In the genomic region with DNA sequence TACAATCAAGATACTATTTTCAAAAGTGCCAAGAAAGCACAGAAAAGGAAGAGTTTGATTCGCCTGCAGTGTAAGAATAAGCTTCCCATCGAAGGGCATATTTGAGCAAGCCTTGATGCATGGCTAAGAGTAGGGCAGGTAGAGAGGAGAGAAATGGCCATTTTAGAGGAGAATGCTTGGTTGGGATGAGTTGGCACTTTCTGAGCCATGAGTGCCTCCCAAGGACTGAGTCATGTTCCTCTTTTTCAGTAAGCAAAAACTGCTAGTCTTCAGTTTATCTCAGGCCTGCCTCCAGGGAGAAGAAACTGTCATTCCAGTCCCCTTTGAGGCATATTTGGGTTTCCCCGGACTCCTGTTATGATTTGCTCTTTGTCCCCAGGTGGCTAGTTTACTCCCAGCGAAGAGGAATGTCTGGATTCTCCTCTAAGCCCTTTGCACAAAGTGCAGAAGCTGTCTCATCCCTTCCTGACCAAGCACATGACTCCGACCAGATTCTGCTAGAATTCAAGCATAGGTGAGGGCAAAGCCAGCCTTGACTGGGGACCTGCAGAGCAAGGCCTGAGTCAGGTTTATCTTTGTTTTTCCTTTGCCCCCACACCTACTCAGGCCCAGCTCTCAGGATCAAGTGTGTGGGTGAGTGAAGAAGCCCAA, we compare ENCODE assay signal across 8 cellular contexts.
A peak's percentile ranks its signal among the peaks of the same experiment; 100 is the strongest.
DNase-seq lines count a peak whose midpoint lies in the region; ATAC-seq, FAIRE-seq and TF ChIP-seq lines count a peak whose summit lies in the region.

No MANE protein-coding gene starts in this region.

- H2AFZ ChIP-seq in H1 (ENCODE audit: low read length): 0 out of 2 replicates have a peak overlapping the region, but pooled peaks have one; percentile 1

- no peaks in the 10 kb centered on the region for H3K9me3 Mint-ChIP-seq in activated naive CD4-positive, alpha-beta T cell treated with anti-CD3 and anti-CD28 coated beads for 36 hours

- H3K79me1 ChIP-seq in H1 (ENCODE audit: low read depth, low read length): no peaks in the 10 kb centered on the region

- H3K27me3 Mint-ChIP-seq in activated naive CD4-positive, alpha-beta T cell treated with anti-CD3 and anti-CD28 coated beads for 36 hours (ENCODE audit: low read depth): peaks cover 14% of the 10 kb centered on the region

- H3K4me3 ChIP-seq in A549 (no peak overlapping the region), HUES48 (ENCODE audit: low read depth, low read length) (no peak overlapping the region), H1 (ENCODE audit: extremely low read depth in 1 of 4, insufficient read depth in 2 of 4, low read depth in 3 of 4, low read length in 4 of 4) (no peak overlapping the region)

- CTCF ChIA-PET in A549 (lab: Yijun Ruan, JAX) (interaction anchor here (1.0 to 2.0 kb wide), 4 partner anchors 11 to 15 kb away, joined by 3 to 6 read pairs (median 4); no protein-coding TSS in a partner anchor), H1 (lab: Charles Lee; ENCODE audit: partially characterized antibody) (interaction anchor here (1.0 to 3.9 kb wide), 5 partner anchors 12 to 39 kb away, joined by 3 to 20 read pairs (median 3); no protein-coding TSS in a partner anchor)
- CTCF ChIA-PET in activated naive CD4-positive, alpha-beta T cell treated with anti-CD3 and anti-CD28 coated beads for 36 hours (lab: Charles Lee): no interaction called here

- H2BK15ac ChIP-seq in H1 (ENCODE audit: low read length): no peak overlapping the region

- no peak overlapping the region for H2AK5ac ChIP-seq in H1 (ENCODE audit: low read depth, low read length)

- no peak overlapping the region for H2BK5ac ChIP-seq in H1 (ENCODE audit: low read depth, low read length)

- 0 out of 2 replicates have a peak, but pooled peaks cover 3% of the 10 kb centered on the region for H3K27me3 ChIP-seq in HUES48 (ENCODE audit: control insufficient read depth, insufficient read depth, low read length)
- no peaks in the 10 kb centered on the region; a peak in 1 of 7 replicates for H3K27me3 ChIP-seq in H1 (replicated peaks in 1 of 4; ENCODE audit: control insufficient read depth in 3 of 4, extremely low read depth in 1 of 4, insufficient read depth in 3 of 4, low read length in 3 of 4)

- peak in 1 of 2 experiments; percentile 49; a peak in 1 of 5 replicates for TF ChIP-seq EP300 in A549 (IDR thresholded peaks at IDR 0.05)
- TF ChIP-seq EP300 in H1 (IDR thresholded peaks at IDR 0.05; ENCODE audit: borderline replicate concordance in 1 of 2, low read depth in 2 of 2, low read length in 2 of 2): no peak

- DNase-seq in A549 (ENCODE audit: low read depth in 1 of 2, low spot score in 1 of 2): peak; percentile 59 to 83
- DNase-seq in H1 (ENCODE audit: low read depth in 1 of 2, low spot score in 2 of 2): no peak
- DNase-seq in stimulated activated CD4-positive, alpha-beta T cell treated with anti-CD3 and anti-CD28 coated beads, Interleukin-2, amount 100 ng/mL, for 24 hours: no peak
- DNase-seq in DMS 273 treated with DMSO at 0.1 percent for 48 hours (lab: John Stamatoyannopoulos, UW): no peak
- no peak for DNase-seq in cortex of kidney (lab: John Stamatoyannopoulos, UW)
- DNase-seq in activated naive CD4-positive, alpha-beta T cell treated with anti-CD3 and anti-CD28 coated beads for 36 hours: no peak

- no peak overlapping the region for H3K18ac ChIP-seq in H1 (ENCODE audit: extremely low read depth, low read length)

- POLR2A ChIA-PET in A549 (lab: Yijun Ruan, JAX) (no interaction called here), H1 (lab: Charles Lee; ENCODE audit: partially characterized antibody) (interaction anchor here (1.0 kb wide), 1 partner anchor 11 kb away, joined by 4 read pairs; no protein-coding TSS in a partner anchor)

- ATAC-seq in A549 (peak; percentile 87 to 89), GM21528 (IDR thresholded peaks at IDR 0.05; ENCODE audit: low FRiP score, unreplicated experiment) (peak; percentile 68)

- H3K4me2 ChIP-seq in A549 (peak overlapping the region; percentile 48), H1 (ENCODE audit: insufficient read depth in 1 of 2, low read depth in 2 of 2, low read length in 2 of 2) (no peak overlapping the region)

- no peak overlapping the region for H3K4me3 Mint-ChIP-seq in activated naive CD4-positive, alpha-beta T cell treated with anti-CD3 and anti-CD28 coated beads for 36 hours

- TF ChIP-seq POLR2A in A549 (IDR thresholded peaks at IDR 0.05; ENCODE audit: low read length): no peak
- no peak for TF ChIP-seq POLR2A in H1 (IDR thresholded peaks at IDR 0.05; ENCODE audit: control extremely low read depth in 1 of 2, low read depth in 2 of 2, low read length in 2 of 2)

- 0 out of 5 replicates have a peak, but pooled peaks of 1 of the 2 experiments have one; percentile 11 for TF ChIP-seq RAD21 in A549 (conservative IDR thresholded peaks at IDR 0.05 in 1 of 2, IDR thresholded peaks at IDR 0.05 in 1 of 2)
- no peak for TF ChIP-seq RAD21 in H1 (IDR thresholded peaks at IDR 0.05 in 1 of 2, conservative IDR thresholded peaks at IDR 0.05 in 1 of 2; ENCODE audit: low read depth in 2 of 2, low read length in 2 of 2)

- FAIRE-seq in A549 (lab: Jason Lieb, UNC) (no peak), H1 (lab: Jason Lieb, UNC) (no peak)

- no peaks in the 10 kb centered on the region for H3K36me3 Mint-ChIP-seq in activated naive CD4-positive, alpha-beta T cell treated with anti-CD3 and anti-CD28 coated beads for 36 hours (ENCODE audit: low read depth)

- H3K36me3 ChIP-seq in HUES48 (ENCODE audit: control insufficient read depth, insufficient read depth, low read length) (no peaks in the 10 kb centered on the region), H1 (ENCODE audit: control insufficient read depth in 2 of 4, insufficient read depth in 4 of 4, low read length in 3 of 4) (no peaks in the 10 kb centered on the region)

- H3K9ac ChIP-seq in HUES48 (ENCODE audit: low read depth, low read length) (no peak overlapping the region), H1 (replicated peaks in 1 of 4; ENCODE audit: extremely low read depth in 1 of 4, low read depth in 3 of 4, low read length in 3 of 4) (no peak overlapping the region)

- peak overlapping the region; percentile 85 to 89 for H3K27ac ChIP-seq in A549
- peak overlapping the region; percentile 31 for H3K27ac ChIP-seq in HUES48 (ENCODE audit: low read depth, low read length)
- no peak overlapping the region for H3K27ac ChIP-seq in H1 (ENCODE audit: low read depth, low read length)

- H4K5ac ChIP-seq in H1 (ENCODE audit: insufficient read length, low read depth, low read length): no peak overlapping the region

- H4K8ac ChIP-seq in H1 (ENCODE audit: extremely low read depth, insufficient read depth, low read length): no peak overlapping the region

- H3K23me2 ChIP-seq in H1 (ENCODE audit: low read depth, low read length): peaks cover 5% of the 10 kb centered on the region

- H3K4me1 ChIP-seq in A549: peaks cover 25% of the 10 kb centered on the region
- H3K4me1 ChIP-seq in HUES48 (ENCODE audit: control insufficient read depth, insufficient read depth, low read length): peaks cover 15% of the 10 kb centered on the region
- peaks cover 5 to 15% (median 9%) of the 10 kb centered on the region in 4 experiments; a peak in 6 of 7 replicates for H3K4me1 ChIP-seq in H1 (replicated peaks in 1 of 4; ENCODE audit: control insufficient read depth in 3 of 4, insufficient read depth in 4 of 4, low read length in 3 of 4)

- H4K20me1 ChIP-seq in H1 (replicated peaks in 1 of 2; ENCODE audit: control insufficient read depth in 1 of 2, insufficient read depth in 2 of 2, low read length in 2 of 2): no peaks in the 10 kb centered on the region

- peak overlapping the region; percentile 18; the same call in 1 of the 2 replicates for H2BK12ac ChIP-seq in H1 (ENCODE audit: low read depth, low read length)

- H3K4me1 Mint-ChIP-seq in activated naive CD4-positive, alpha-beta T cell treated with anti-CD3 and anti-CD28 coated beads for 36 hours (ENCODE audit: low read depth): no peaks in the 10 kb centered on the region

- TF ChIP-seq CTCF in A549 (IDR thresholded peaks at IDR 0.05) (no peak), H1 (IDR thresholded peaks at IDR 0.05; ENCODE audit: control extremely low read depth in 1 of 3, insufficient read depth in 1 of 3, low read depth in 1 of 3, low read length in 3 of 3) (no peak)

- H3K79me2 ChIP-seq in H1 (ENCODE audit: control insufficient read depth in 1 of 2, insufficient read depth in 2 of 2, low read length in 2 of 2): no peaks in the 10 kb centered on the region

- H2BK20ac ChIP-seq in H1 (ENCODE audit: low read length): no peak overlapping the region

- intact Hi-C loops in activated naive CD4-positive, alpha-beta T cell treated with anti-CD3 and anti-CD28 coated beads for 36 hours (cut with micrococcal nuclease): no loop called here

- no peak overlapping the region for H3K14ac ChIP-seq in H1 (ENCODE audit: insufficient read length)

- H3K4ac ChIP-seq in H1 (replicated peaks; ENCODE audit: insufficient read length, low read depth, low read length): no peak overlapping the region

- no peak overlapping the region for H2BK120ac ChIP-seq in H1 (replicated peaks; ENCODE audit: low read depth, low read length)

- H3K56ac ChIP-seq in H1 (replicated peaks; ENCODE audit: insufficient read length, low read depth, low read length): no peak overlapping the region

- 38% methylated on average over 5 of the region's 5 CpGs for WGBS in A549 (ENCODE audit: missing lambda C conversion rate)
- WGBS in H1 (ENCODE audit: extremely low coverage in 1 of 2, insufficient coverage in 1 of 2, insufficient read length in 1 of 2, insufficient replicate concordance in 2 of 2, low coverage in 1 of 2, low lambda C conversion rate in 2 of 2, missing lambda C conversion rate in 1 of 2), 2 experiments: 84% methylated on average over 5 of the region's 5 CpGs; no CpG with 5 or more reads in 1 of the 2 experiments

- H4K91ac ChIP-seq in H1 (replicated peaks; ENCODE audit: insufficient read length, low read length): no peak overlapping the region

- H3K23ac ChIP-seq in H1 (ENCODE audit: insufficient read length): no peak overlapping the region

- H3K9me3 ChIP-seq in A549: 0 out of 3 replicates have a peak, but pooled peaks cover 4% of the 10 kb centered on the region
- no peaks in the 10 kb centered on the region for H3K9me3 ChIP-seq in HUES48 (ENCODE audit: control insufficient read depth, insufficient read depth, low read length)
- H3K9me3 ChIP-seq in H1 (ENCODE audit: insufficient read depth in 2 of 2, low read depth in 1 of 2, low read length in 1 of 2): no peaks in the 10 kb centered on the region

- no peak overlapping the region for H3K27ac Mint-ChIP-seq in activated naive CD4-positive, alpha-beta T cell treated with anti-CD3 and anti-CD28 coated beads for 36 hours

TF ChIP-seq in A549, 52 proteins besides CTCF, POLR2A, EP300 and RAD21 (continues in another document):
- TF ChIP-seq JUN (IDR thresholded peaks at IDR 0.05) (peak in 1 of 2 experiments; percentile 55; a peak in 1 of 5 replicates), RFX5 (IDR thresholded peaks at IDR 0.05) (no peak), GATA3 (IDR thresholded peaks at IDR 0.05; ENCODE audit: borderline replicate concordance) (no peak; the same call in 1 of the 2 replicates)

TF ChIP-seq in H1, 55 proteins besides CTCF, POLR2A, EP300 and RAD21 (continues in another document):
- TF ChIP-seq BACH1 (IDR thresholded peaks at IDR 0.05; ENCODE audit: low read length) (peak; percentile 86), MAFK (IDR thresholded peaks at IDR 0.05; ENCODE audit: low read depth, low read length) (peak; percentile 41; the same call in 1 of the 2 replicates), RFX5 (IDR thresholded peaks at IDR 0.05; ENCODE audit: borderline replicate concordance, low read depth, low read length) (no peak)

Comparison
In these comparisons a context has a peak if more than half of its experiments do, and no peak if none do; other contexts are left out.
1. DNase-seq: peak in A549 (2 of 2); none in H1 (0 of 2), stimulated activated CD4-positive, alpha-beta T cell treated with anti-CD3 and anti-CD28 coated beads, Interleukin-2, amount 100 ng/mL, for 24 hours (0 of 2), DMS 273 treated with DMSO at 0.1 percent for 48 hours (single experiment), cortex of kidney (single experiment) and activated naive CD4-positive, alpha-beta T cell treated with anti-CD3 and anti-CD28 coated beads for 36 hours (single experiment).
2. Of the 18 proteins assayed by ChIP-seq in both H1 and A549: peak only in H1: none; only in A549: E2F6 and MAX; in both: MAFK; in neither: 12; mixed calls (peak in some experiments, not most) for 3.